Comparison of ENCODE assay signal across 1 cellular context in genomic region chr2:64698068-64698645, GRCh38.
TF ChIP-seq lines count a peak whose summit lies in the region.

No MANE protein-coding gene starts in this region.

TF ChIP-seq in HCT116, 20 proteins besides CTCF, POLR2A, EP300 and RAD21 (continued from another document):
- TF ChIP-seq ZBTB33 (IDR thresholded peaks at IDR 0.05; ENCODE audit: extremely low read depth, insufficient replicate concordance, low read length) (no peak), SIN3A (IDR thresholded peaks at IDR 0.05; ENCODE audit: low read depth) (no peak), ZNF274 (IDR thresholded peaks at IDR 0.05; ENCODE audit: low read depth, low read length) (no peak), TCF7L2 (IDR thresholded peaks at IDR 0.05; ENCODE audit: borderline replicate concordance, extremely low read depth, insufficient read depth, insufficient read length) (no peak), MAX (IDR thresholded peaks at IDR 0.05) (no peak)
